In genomic region chr7:125406111-125406510, GRCh38 we compare ENCODE assay signal across 21 cellular contexts.
DNase-seq lines count a peak whose midpoint lies in the region; ATAC-seq, FAIRE-seq and TF ChIP-seq lines count a peak whose summit lies in the region.
"Had no signal": no experiment of that assay in that cellular context is flagged by ENCODE, and none has a peak within 500 bp of the region (broad histone marks: within the 10 kb centered on the region; RNA-seq: fewer than 3 reads in every experiment).

No MANE protein-coding gene starts in this region.

- no peaks in the 10 kb centered on the region for H3K9me3 Mint-ChIP-seq in astrocyte (ENCODE audit: unreplicated experiment)
- H3K9me3 Mint-ChIP-seq in natural killer cell, result no peaks in the 10 kb centered on the region

- no peak overlapping the region for H2AFZ ChIP-seq in astrocyte (ENCODE audit: low read depth, low read length)

- no peak overlapping the region for H3K9ac ChIP-seq in astrocyte (ENCODE audit: low read length)

- no peaks in the 10 kb centered on the region for H3K27me3 ChIP-seq in astrocyte (ENCODE audit: insufficient read depth, low read length)
- H3K27me3 ChIP-seq: BE2C had no signal

- no peak for TF ChIP-seq CTCF in astrocyte (IDR thresholded peaks at IDR 0.05; ENCODE audit: insufficient read depth, low read depth, low read length)
- no peak for TF ChIP-seq CTCF in astrocyte of the spinal cord (IDR thresholded peaks at IDR 0.05; ENCODE audit: low read depth, low read length)
- no peak for TF ChIP-seq CTCF in choroid plexus epithelial cell (conservative IDR thresholded peaks at IDR 0.05; ENCODE audit: low read depth, low read length)
- TF ChIP-seq CTCF in natural killer cell (IDR thresholded peaks at IDR 0.05), result no peak

- H3K27ac Mint-ChIP-seq in astrocyte (ENCODE audit: unreplicated experiment), result no peak overlapping the region
- H3K27ac Mint-ChIP-seq in natural killer cell, result no peak overlapping the region
- H3K27ac Mint-ChIP-seq: CD4-positive, CD25-positive, alpha-beta regulatory T cell; CD8-positive, alpha-beta memory T cell had no signal

- DNase-seq in astrocyte (ENCODE audit: low read depth) (no peak), astrocyte of the spinal cord (ENCODE audit: low read depth, low spot score) (peak; percentile 59), choroid plexus epithelial cell (ENCODE audit: low read depth) (peak; percentile 79), smooth muscle cell of the brain vasculature (ENCODE audit: low read depth, low spot score) (peak; percentile 32), natural killer cell (no peak), KBM-7 (no peak), germinal center (ENCODE audit: low spot score) (no peak)
- DNase-seq: ACHN; BE2C; C1 segment of cervical spinal cord; CD4-positive, CD25-positive, alpha-beta regulatory T cell; CD8-positive, alpha-beta memory T cell; COR-L47; DMS 273 treated with DMSO at 0.1 percent for 48 hours; DMS53; DND-41 had no signal

- intact Hi-C loops in natural killer cell (cut with micrococcal nuclease), result no loop called here

- H3K36me3 Mint-ChIP-seq in astrocyte (ENCODE audit: low read depth, unreplicated experiment) (no peaks in the 10 kb centered on the region), natural killer cell (no peaks in the 10 kb centered on the region)
- H3K36me3 Mint-ChIP-seq: CD4-positive, CD25-positive, alpha-beta regulatory T cell; CD8-positive, alpha-beta memory T cell had no signal

- no peaks in the 10 kb centered on the region for H3K79me2 ChIP-seq in astrocyte (ENCODE audit: insufficient read depth, low read length)

- in situ Hi-C loops in astrocyte of the spinal cord (cut with HindIII; ENCODE audit: low sequenced_read_pairs) (no loop called here), KBM-7 (cut with MboI; ENCODE audit: low pct_unique_long_range_greater_than_20kb, low sequenced_read_pairs) (no loop called here)

- no peaks in the 10 kb centered on the region for H3K4me1 Mint-ChIP-seq in astrocyte (ENCODE audit: low read depth, unreplicated experiment)
- no peaks in the 10 kb centered on the region for H3K4me1 Mint-ChIP-seq in natural killer cell
- H3K4me1 Mint-ChIP-seq: CD4-positive, CD25-positive, alpha-beta regulatory T cell; CD8-positive, alpha-beta memory T cell had no signal

- H3K27ac ChIP-seq in astrocyte (ENCODE audit: low read depth, low read length), result no peak overlapping the region

- H3K27me3 Mint-ChIP-seq in astrocyte (ENCODE audit: low read depth, unreplicated experiment) (no peaks in the 10 kb centered on the region), natural killer cell (ENCODE audit: low read depth in 2 of 2) (no peaks in the 10 kb centered on the region)
- H3K27me3 Mint-ChIP-seq: CD4-positive, CD25-positive, alpha-beta regulatory T cell; CD8-positive, alpha-beta memory T cell had no signal

- H4K20me1 ChIP-seq in astrocyte (ENCODE audit: insufficient read depth, low read length), result no peaks in the 10 kb centered on the region

- FAIRE-seq in astrocyte (lab: Jason Lieb, UNC), result no peak
- FAIRE-seq: G401.6, GM12891, GM19239, H1 had no signal

- H3K4me2 ChIP-seq in astrocyte (ENCODE audit: low read length), result peak overlapping the region; percentile 28

- H3K9me3 ChIP-seq in astrocyte (ENCODE audit: insufficient read depth, low read depth, low read length), result no peaks in the 10 kb centered on the region
- H3K9me3 ChIP-seq: BE2C, HAP-1 had no signal

- H3K4me3 ChIP-seq in astrocyte (ENCODE audit: insufficient read depth, low read depth, low read length), result no peak overlapping the region
- no peak overlapping the region for H3K4me3 ChIP-seq in astrocyte of the spinal cord (ENCODE audit: low read depth, low read length)
- H3K4me3 ChIP-seq in choroid plexus epithelial cell (ENCODE audit: low read depth, low read length), result no peak overlapping the region
- H3K4me3 ChIP-seq: HAP-1 had no signal

- no peaks in the 10 kb centered on the region for H3K4me1 ChIP-seq in astrocyte (ENCODE audit: insufficient read depth, low read length)
- H3K4me1 ChIP-seq: BE2C, HAP-1 had no signal

- ATAC-seq in natural killer cell, result no peak

- H3K36me3 ChIP-seq in astrocyte (ENCODE audit: insufficient read depth, low read length), result no peaks in the 10 kb centered on the region
- H3K36me3 ChIP-seq: BE2C, HAP-1 had no signal

- H3K4me3 Mint-ChIP-seq in astrocyte (ENCODE audit: unreplicated experiment), result no peak overlapping the region
- no peak overlapping the region for H3K4me3 Mint-ChIP-seq in natural killer cell
- H3K4me3 Mint-ChIP-seq: CD4-positive, CD25-positive, alpha-beta regulatory T cell; CD8-positive, alpha-beta memory T cell had no signal

Comparison
In these comparisons a context has a peak if more than half of its experiments do, and no peak if none do; other contexts are left out.
1. DNase-seq: peak in astrocyte of the spinal cord (single experiment), choroid plexus epithelial cell (single experiment) and smooth muscle cell of the brain vasculature (single experiment); none in astrocyte (single experiment), natural killer cell (single experiment), KBM-7 (single experiment) and germinal center (single experiment).